Comparison of ENCODE assay signal across 1 cellular context in the genomic region with DNA sequence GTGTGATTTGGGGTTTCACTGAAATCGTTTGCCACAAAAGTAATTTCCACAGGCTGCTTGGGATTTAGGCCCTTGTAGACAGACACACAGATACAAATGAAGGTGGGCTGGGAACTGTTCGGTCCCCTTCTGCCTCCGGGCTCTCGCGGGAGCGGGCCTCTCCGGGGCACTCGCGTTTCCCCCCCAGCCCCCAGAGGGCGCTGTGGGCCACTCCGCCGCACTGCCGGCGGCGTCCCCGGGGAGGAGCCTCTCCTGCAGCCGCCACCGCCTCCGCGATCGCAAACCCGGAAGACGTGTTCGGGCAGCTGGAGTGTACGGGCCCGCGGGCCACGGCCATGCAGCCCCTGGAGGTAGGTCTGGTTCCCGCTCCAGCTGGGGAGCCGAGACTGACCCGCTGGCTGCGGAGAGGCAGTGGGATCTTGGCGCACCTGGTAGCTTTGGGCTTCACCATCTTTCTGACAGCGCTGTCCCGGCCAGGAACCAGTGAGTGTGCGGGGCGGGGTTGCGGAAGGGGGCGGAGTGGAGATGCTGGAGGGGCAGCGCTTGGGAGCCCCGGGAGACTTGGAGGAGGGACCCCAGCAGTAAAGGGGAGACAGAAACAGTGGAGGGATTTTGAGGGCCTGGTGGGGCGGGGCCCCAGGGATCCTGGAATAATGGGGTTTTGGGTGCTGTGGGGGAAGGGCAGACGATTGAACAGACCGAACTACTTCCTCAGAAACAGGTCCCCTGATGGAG.
TF ChIP-seq lines count a peak whose summit lies in the region.

A gene with protein sequence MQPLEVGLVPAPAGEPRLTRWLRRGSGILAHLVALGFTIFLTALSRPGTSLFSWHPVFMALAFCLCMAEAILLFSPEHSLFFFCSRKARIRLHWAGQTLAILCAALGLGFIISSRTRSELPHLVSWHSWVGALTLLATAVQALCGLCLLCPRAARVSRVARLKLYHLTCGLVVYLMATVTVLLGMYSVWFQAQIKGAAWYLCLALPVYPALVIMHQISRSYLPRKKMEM (plus strand): TSS at position 290 of the 735 bp plus-strand sequence. CDS start 46 bp downstream, at position 336.

TF ChIP-seq in HepG2, 621 proteins besides CTCF, POLR2A, EP300 and RAD21 (continued from another document and continues in another):
- no peak for TF ChIP-seq ZNF260 (CRISPR knock-in tag; IDR thresholded peaks at IDR 0.05; ENCODE audit: borderline replicate concordance, low read depth)
- no peak for TF ChIP-seq ZFP37 (CRISPR knock-in tag; IDR thresholded peaks at IDR 0.05; ENCODE audit: borderline replicate concordance)
- TF ChIP-seq, protein P1, sequence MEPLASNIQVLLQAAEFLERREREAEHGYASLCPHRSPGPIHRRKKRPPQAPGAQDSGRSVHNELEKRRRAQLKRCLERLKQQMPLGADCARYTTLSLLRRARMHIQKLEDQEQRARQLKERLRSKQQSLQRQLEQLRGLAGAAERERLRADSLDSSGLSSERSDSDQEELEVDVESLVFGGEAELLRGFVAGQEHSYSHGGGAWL (CRISPR knock-in tag; IDR thresholded peaks at IDR 0.05): peak; percentile 64; the same call in 1 of the 2 replicates
- TF ChIP-seq MAFK (conservative IDR thresholded peaks at IDR 0.05 in 1 of 2, IDR thresholded peaks at IDR 0.05 in 1 of 2; ENCODE audit: low read length in 2 of 2): no peak
- TF ChIP-seq SOX5 (CRISPR knock-in tag; IDR thresholded peaks at IDR 0.05; ENCODE audit: borderline replicate concordance): no peak; the same call in 1 of the 2 replicates
- TF ChIP-seq ZFAT (CRISPR knock-in tag; conservative IDR thresholded peaks at IDR 0.05): no peak
- TF ChIP-seq ARID2 (CRISPR knock-in tag; IDR thresholded peaks at IDR 0.05; ENCODE audit: borderline replicate concordance): no peak
- peak; percentile 80; the same call in 1 of the 2 replicates for TF ChIP-seq REPIN1 (CRISPR knock-in tag; IDR thresholded peaks at IDR 0.05; ENCODE audit: borderline replicate concordance, low read depth)
- TF ChIP-seq, protein P2, sequence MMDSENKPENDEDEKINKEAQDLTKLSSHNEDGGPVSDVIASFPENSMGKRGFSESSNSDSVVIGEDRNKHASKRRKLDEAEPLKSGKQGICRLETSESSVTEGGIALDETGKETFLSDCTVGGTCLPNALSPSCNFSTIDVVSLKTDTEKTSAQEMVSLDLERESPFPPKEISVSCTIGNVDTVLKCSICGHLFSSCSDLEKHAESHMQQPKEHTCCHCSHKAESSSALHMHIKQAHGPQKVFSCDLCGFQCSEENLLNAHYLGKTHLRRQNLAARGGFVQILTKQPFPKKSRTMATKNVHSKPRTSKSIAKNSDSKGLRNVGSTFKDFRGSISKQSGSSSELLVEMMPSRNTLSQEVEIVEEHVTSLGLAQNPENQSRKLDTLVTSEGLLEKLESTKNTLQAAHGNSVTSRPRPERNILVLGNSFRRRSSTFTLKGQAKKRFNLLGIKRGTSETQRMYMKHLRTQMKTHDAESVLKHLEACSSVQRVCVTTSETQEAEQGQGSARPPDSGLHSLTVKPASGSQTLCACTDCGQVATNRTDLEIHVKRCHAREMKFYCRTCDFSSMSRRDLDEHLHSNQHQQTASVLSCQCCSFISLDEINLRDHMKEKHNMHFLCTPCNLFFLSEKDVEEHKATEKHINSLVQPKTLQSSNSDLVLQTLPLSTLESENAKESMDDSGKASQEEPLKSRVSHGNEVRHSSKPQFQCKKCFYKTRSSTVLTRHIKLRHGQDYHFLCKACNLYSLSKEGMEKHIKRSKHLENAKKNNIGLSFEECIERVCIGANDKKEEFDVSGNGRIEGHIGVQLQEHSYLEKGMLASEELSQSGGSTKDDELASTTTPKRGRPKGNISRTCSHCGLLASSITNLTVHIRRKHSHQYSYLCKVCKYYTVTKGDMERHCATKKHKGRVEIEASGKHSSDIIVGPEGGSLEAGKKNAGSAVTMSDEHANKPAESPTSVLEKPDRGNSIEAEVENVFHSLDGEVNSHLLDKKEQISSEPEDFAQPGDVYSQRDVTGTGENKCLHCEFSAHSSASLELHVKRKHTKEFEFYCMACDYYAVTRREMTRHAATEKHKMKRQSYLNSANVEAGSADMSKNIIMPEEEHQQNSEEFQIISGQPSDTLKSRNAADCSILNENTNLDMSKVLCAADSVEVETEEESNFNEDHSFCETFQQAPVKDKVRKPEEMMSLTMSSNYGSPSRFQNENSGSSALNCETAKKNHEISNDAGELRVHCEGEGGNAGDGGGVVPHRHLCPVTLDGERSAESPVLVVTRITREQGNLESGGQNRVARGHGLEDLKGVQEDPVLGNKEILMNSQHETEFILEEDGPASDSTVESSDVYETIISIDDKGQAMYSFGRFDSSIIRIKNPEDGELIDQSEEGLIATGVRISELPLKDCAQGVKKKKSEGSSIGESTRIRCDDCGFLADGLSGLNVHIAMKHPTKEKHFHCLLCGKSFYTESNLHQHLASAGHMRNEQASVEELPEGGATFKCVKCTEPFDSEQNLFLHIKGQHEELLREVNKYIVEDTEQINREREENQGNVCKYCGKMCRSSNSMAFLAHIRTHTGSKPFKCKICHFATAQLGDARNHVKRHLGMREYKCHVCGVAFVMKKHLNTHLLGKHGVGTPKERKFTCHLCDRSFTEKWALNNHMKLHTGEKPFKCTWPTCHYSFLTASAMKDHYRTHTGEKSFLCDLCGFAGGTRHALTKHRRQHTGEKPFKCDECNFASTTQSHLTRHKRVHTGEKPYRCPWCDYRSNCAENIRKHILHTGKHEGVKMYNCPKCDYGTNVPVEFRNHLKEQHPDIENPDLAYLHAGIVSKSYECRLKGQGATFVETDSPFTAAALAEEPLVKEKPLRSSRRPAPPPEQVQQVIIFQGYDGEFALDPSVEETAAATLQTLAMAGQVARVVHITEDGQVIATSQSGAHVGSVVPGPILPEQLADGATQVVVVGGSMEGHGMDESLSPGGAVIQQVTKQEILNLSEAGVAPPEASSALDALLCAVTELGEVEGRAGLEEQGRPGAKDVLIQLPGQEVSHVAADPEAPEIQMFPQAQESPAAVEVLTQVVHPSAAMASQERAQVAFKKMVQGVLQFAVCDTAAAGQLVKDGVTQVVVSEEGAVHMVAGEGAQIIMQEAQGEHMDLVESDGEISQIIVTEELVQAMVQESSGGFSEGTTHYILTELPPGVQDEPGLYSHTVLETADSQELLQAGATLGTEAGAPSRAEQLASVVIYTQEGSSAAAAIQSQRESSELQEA (CRISPR knock-in tag; IDR thresholded peaks at IDR 0.05; ENCODE audit: not compliant biosample characterization): no peak
- peak; percentile 97 for TF ChIP-seq KDM2A (CRISPR knock-in tag; IDR thresholded peaks at IDR 0.05; ENCODE audit: borderline replicate concordance, low read depth)
- TF ChIP-seq ZNF430 (CRISPR knock-in tag; IDR thresholded peaks at IDR 0.05): peak; percentile 55; the same call in 1 of the 2 replicates
- TF ChIP-seq ZBTB7A (CRISPR knock-in tag; IDR thresholded peaks at IDR 0.05): no peak
- peak; percentile 37; the same call in 1 of the 2 replicates for TF ChIP-seq ZMYM2 (CRISPR knock-in tag; IDR thresholded peaks at IDR 0.05)
- TF ChIP-seq ZBTB3 (CRISPR knock-in tag; IDR thresholded peaks at IDR 0.05; ENCODE audit: borderline replicate concordance, low read depth): no peak
- TF ChIP-seq, protein P3, sequence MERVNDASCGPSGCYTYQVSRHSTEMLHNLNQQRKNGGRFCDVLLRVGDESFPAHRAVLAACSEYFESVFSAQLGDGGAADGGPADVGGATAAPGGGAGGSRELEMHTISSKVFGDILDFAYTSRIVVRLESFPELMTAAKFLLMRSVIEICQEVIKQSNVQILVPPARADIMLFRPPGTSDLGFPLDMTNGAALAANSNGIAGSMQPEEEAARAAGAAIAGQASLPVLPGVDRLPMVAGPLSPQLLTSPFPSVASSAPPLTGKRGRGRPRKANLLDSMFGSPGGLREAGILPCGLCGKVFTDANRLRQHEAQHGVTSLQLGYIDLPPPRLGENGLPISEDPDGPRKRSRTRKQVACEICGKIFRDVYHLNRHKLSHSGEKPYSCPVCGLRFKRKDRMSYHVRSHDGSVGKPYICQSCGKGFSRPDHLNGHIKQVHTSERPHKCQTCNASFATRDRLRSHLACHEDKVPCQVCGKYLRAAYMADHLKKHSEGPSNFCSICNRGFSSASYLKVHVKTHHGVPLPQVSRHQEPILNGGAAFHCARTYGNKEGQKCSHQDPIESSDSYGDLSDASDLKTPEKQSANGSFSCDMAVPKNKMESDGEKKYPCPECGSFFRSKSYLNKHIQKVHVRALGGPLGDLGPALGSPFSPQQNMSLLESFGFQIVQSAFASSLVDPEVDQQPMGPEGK (CRISPR knock-in tag; IDR thresholded peaks at IDR 0.05): peak; percentile 42; the same call in 1 of the 2 replicates
- no peak for TF ChIP-seq MAFG (CRISPR knock-in tag; IDR thresholded peaks at IDR 0.05)
- 0 out of 2 replicates have a peak, but pooled peaks have one; percentile 77 for TF ChIP-seq ZNF605 (CRISPR knock-in tag; IDR thresholded peaks at IDR 0.05)
- TF ChIP-seq HOXA9 (CRISPR knock-in tag; IDR thresholded peaks at IDR 0.05; ENCODE audit: borderline replicate concordance): 0 out of 2 replicates have a peak, but pooled peaks have one; percentile 53
- peak; percentile 69; the same call in 1 of the 2 replicates for TF ChIP-seq NFKB2 (CRISPR knock-in tag; IDR thresholded peaks at IDR 0.05; ENCODE audit: borderline replicate concordance)
- TF ChIP-seq MEF2D (CRISPR knock-in tag; IDR thresholded peaks at IDR 0.05): peak; percentile 77
- TF ChIP-seq TAF15 (IDR thresholded peaks at IDR 0.05; ENCODE audit: low read depth, low read length, poor library complexity, severe bottlenecking): peak; percentile 38
- peak; percentile 88; the same call in 1 of the 2 replicates for TF ChIP-seq ERF (CRISPR knock-in tag; IDR thresholded peaks at IDR 0.05)
- TF ChIP-seq, protein P4, sequence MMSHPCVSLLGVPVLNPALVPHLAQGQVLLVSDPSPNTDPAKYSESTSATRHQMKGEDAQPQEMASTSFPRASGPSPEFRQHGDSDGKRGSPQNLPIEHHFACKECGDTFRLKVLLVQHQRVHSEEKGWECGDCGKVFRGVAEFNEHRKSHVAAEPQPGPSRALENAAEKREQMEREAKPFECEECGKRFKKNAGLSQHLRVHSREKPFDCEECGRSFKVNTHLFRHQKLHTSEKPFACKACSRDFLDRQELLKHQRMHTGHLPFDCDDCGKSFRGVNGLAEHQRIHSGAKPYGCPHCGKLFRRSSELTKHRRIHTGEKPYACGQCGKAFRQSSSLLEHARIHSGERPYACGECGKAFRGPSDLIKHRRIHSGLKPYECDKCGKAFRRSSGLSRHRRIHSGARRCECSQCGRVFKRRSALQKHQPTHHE (CRISPR knock-in tag; IDR thresholded peaks at IDR 0.05; ENCODE audit: borderline replicate concordance): no peak; the same call in 1 of the 2 replicates
- no peak for TF ChIP-seq SRSF4 (IDR thresholded peaks at IDR 0.05; ENCODE audit: low read depth, low read length, poor library complexity, severe bottlenecking)
- peak; percentile 91 for TF ChIP-seq ELF3 (CRISPR knock-in tag; IDR thresholded peaks at IDR 0.05)
- TF ChIP-seq FOSL1 (CRISPR knock-in tag; IDR thresholded peaks at IDR 0.05; ENCODE audit: borderline replicate concordance): no peak
- TF ChIP-seq, protein P5, sequence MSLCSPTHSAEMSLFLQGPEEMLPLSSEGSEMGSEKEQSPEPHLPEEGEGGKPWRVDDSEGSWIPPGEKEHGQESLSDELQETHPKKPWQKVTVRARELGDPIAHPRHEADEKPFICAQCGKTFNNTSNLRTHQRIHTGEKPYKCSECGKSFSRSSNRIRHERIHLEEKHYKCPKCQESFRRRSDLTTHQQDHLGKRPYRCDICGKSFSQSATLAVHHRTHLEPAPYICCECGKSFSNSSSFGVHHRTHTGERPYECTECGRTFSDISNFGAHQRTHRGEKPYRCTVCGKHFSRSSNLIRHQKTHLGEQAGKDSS (CRISPR knock-in tag; IDR thresholded peaks at IDR 0.05; ENCODE audit: borderline replicate concordance, low read depth): peak; percentile 25; the same call in 1 of the 2 replicates
- TF ChIP-seq, protein P6, sequence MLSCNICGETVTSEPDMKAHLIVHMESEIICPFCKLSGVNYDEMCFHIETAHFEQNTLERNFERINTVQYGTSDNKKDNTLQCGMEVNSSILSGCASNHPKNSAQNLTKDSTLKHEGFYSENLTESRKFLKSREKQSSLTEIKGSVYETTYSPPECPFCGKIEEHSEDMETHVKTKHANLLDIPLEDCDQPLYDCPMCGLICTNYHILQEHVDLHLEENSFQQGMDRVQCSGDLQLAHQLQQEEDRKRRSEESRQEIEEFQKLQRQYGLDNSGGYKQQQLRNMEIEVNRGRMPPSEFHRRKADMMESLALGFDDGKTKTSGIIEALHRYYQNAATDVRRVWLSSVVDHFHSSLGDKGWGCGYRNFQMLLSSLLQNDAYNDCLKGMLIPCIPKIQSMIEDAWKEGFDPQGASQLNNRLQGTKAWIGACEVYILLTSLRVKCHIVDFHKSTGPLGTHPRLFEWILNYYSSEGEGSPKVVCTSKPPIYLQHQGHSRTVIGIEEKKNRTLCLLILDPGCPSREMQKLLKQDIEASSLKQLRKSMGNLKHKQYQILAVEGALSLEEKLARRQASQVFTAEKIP (CRISPR knock-in tag; IDR thresholded peaks at IDR 0.05; ENCODE audit: borderline replicate concordance): no peak
- TF ChIP-seq, protein P7, sequence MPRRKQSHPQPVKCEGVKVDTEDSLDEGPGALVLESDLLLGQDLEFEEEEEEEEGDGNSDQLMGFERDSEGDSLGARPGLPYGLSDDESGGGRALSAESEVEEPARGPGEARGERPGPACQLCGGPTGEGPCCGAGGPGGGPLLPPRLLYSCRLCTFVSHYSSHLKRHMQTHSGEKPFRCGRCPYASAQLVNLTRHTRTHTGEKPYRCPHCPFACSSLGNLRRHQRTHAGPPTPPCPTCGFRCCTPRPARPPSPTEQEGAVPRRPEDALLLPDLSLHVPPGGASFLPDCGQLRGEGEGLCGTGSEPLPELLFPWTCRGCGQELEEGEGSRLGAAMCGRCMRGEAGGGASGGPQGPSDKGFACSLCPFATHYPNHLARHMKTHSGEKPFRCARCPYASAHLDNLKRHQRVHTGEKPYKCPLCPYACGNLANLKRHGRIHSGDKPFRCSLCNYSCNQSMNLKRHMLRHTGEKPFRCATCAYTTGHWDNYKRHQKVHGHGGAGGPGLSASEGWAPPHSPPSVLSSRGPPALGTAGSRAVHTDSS (CRISPR knock-in tag; conservative IDR thresholded peaks at IDR 0.05): no peak
- no peak for TF ChIP-seq TEAD2 (CRISPR knock-in tag; IDR thresholded peaks at IDR 0.05)
- peak; percentile 68; the same call in 1 of the 2 replicates for TF ChIP-seq ZSCAN9 (CRISPR knock-in tag; IDR thresholded peaks at IDR 0.05; ENCODE audit: borderline replicate concordance)
- TF ChIP-seq, protein P8, sequence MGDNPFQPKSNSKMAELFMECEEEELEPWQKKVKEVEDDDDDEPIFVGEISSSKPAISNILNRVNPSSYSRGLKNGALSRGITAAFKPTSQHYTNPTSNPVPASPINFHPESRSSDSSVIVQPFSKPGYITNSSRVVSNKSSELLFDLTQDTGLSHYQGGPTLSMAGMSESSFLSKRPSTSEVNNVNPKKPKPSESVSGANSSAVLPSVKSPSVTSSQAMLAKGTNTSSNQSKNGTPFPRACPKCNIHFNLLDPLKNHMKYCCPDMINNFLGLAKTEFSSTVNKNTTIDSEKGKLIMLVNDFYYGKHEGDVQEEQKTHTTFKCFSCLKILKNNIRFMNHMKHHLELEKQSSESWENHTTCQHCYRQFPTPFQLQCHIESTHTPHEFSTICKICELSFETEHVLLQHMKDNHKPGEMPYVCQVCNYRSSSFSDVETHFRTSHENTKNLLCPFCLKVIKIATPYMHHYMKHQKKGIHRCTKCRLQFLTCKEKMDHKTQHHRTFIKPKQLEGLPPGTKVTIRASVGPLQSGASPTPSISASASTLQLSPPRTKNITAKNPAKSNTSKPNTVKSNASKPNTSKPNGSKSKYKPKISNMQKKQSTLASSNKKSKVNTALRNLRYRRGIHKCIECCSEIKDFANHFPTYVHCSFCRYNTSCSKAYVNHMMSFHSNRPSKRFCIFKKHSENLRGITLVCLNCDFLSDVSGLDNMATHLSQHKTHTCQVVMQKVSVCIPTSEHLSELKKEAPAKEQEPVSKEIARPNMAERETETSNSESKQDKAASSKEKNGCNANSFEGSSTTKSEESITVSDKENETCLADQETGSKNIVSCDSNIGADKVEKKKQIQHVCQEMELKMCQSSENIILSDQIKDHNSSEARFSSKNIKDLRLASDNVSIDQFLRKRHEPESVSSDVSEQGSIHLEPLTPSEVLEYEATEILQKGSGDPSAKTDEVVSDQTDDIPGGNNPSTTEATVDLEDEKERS (CRISPR knock-in tag; IDR thresholded peaks at IDR 0.05): peak; percentile 86; the same call in 1 of the 2 replicates
